ENCODE assay signal across 8 cellular contexts in genomic region chr10:44960098-44960480, GRCh38.
DNase-seq lines count a peak whose midpoint lies in the region; ATAC-seq and TF ChIP-seq lines count a peak whose summit lies in the region.

No MANE protein-coding gene starts in this region.

- peaks cover 29 to 41% of the 10 kb centered on the region in 2 donors for H3K4me1 ChIP-seq in muscle layer of duodenum (ENCODE audit: control insufficient read depth in 1 of 2, insufficient read depth in 2 of 2, low read length in 2 of 2)

- H3K27me3 ChIP-seq in muscle layer of duodenum (ENCODE audit: low read depth, low read length): no peaks in the 10 kb centered on the region

- no peak for ATAC-seq in GM21423 (IDR thresholded peaks at IDR 0.05; ENCODE audit: unreplicated experiment)

- DNase-seq in AG09309 (ENCODE audit: low read depth) (no peak), LNCaP clone FGC (ENCODE audit: low read depth) (no peak), choroid plexus epithelial cell (ENCODE audit: low read depth) (no peak), NCI-H1048 (lab: John Stamatoyannopoulos, UW) (no peak), GF-D8 (lab: John Stamatoyannopoulos, UW) (no peak)
- no peak for DNase-seq in activated CD8-positive, alpha-beta memory T cell treated with anti-CD3 and anti-CD28 coated beads for 24 hours

- H3K27ac ChIP-seq in muscle layer of duodenum (ENCODE audit: low read length): peak overlapping the region; percentile 70

- H3K4me3 ChIP-seq in AG09309 (ENCODE audit: control insufficient read depth, low read depth, low read length) (peak overlapping the region; percentile 70), LNCaP clone FGC (ENCODE audit: low read depth, low read length) (peak overlapping the region; percentile 53), choroid plexus epithelial cell (ENCODE audit: low read depth, low read length) (peak overlapping the region; percentile 83), muscle layer of duodenum (ENCODE audit: low read depth in 1 of 2, low read length in 2 of 2) (peak overlapping the region; percentile 77 to 82)

- peaks cover 0 to 4% of the 10 kb centered on the region in 2 donors for H3K36me3 ChIP-seq in muscle layer of duodenum (ENCODE audit: control insufficient read depth in 1 of 2, insufficient read depth in 2 of 2, low read length in 2 of 2)

- no peaks in the 10 kb centered on the region for H3K9me3 ChIP-seq in muscle layer of duodenum (ENCODE audit: control insufficient read depth in 1 of 2, low read length in 2 of 2)

- TF ChIP-seq CTCF in AG09309 (IDR thresholded peaks at IDR 0.05; ENCODE audit: control insufficient read depth, insufficient read depth, low read depth, low read length, missing control alignments): no peak
- TF ChIP-seq CTCF in LNCaP clone FGC (IDR thresholded peaks at IDR 0.05; ENCODE audit: control insufficient read depth, extremely low read depth, insufficient read depth): no peak
- no peak for TF ChIP-seq CTCF in choroid plexus epithelial cell (conservative IDR thresholded peaks at IDR 0.05; ENCODE audit: low read depth, low read length)
